In the genomic region with DNA sequence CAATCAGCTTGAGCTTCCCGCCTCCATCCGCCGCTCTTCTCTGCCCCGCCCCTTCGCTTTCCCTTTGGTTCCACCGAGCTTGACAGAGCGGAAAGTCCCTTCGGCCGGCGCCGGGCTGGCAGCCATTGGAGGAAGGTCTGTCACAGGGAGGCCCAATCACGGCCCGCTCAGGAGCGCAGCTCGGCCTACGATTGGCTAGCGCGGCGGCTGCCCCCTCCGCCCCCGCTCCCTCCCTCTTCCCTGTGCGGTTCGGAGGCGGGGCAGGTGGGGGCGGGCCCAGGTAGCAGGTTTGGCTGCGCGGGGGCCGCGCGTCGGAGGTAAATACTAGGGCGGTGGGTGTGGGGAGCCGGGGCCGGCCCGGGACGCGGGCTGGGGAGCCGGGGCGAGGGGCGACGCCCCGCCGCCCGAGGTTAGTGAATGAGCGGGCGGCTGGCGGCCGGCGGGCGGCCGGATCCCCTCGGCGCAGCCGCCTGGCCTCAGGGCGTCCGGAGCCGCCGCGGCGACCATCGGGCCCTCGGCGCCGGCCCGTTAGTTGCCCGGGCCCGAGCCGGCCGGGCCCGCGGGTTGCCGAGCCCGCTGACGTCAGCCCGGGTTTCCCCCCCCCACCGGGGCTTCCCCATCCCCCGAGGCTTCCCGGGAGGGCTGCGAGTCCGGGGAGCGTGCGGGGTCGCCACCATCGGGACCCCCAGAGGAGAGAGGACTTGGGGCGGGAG, we compare ENCODE assay signal across 8 cellular contexts. TPM values are rescaled to one million over a fixed set of nuclear protein-coding genes. Genes with fewer than 3 reads are reported as not detected.
DNase-seq lines count a peak whose midpoint lies in the region; ATAC-seq and TF ChIP-seq lines count a peak whose summit lies in the region.

Gene CYLD (plus strand): TSS at position 279 of the 713 bp plus-strand sequence. CDS start 7,613 bp downstream, outside the sequence.

- ATAC-seq in GM21723 (IDR thresholded peaks at IDR 0.05; ENCODE audit: unreplicated experiment) (peak; percentile 94), Panc1 (peak; percentile 98)
- ATAC-seq in activated T-cell treated with anti-CD3 and anti-CD28 coated beads, Interleukin-2, amount 50 U/mL, for 4 hours = peak; percentile 91 to 92

- DNase-seq in DMS53 (lab: John Stamatoyannopoulos, UW) (peak; percentile 100), KG1 (lab: John Stamatoyannopoulos, UW) (peak; percentile 97), Panc1 (ENCODE audit: low read depth, low spot score) (peak; percentile 80)
- DNase-seq in activated T-cell treated with anti-CD3 and anti-CD28 coated beads, Interleukin-2, amount 50 U/mL, for 4 hours = peak; percentile 99
- peak; percentile 96 to 97 for DNase-seq in stimulated activated CD8-positive, alpha-beta memory T cell treated with anti-CD3 and anti-CD28 coated beads, Interleukin-7, amount 100 ng/mL, for 1 hour (ENCODE audit: low read depth in 2 of 2)

- H3K36me3 ChIP-seq in Panc1 (ENCODE audit: control insufficient read depth, insufficient read depth, low read length) (no peaks in the 10 kb centered on the region), esophagus (ENCODE audit: control insufficient read depth in 2 of 2, insufficient read depth in 2 of 2, low read length in 1 of 2) (no peaks in the 10 kb centered on the region), mucosa of stomach (ENCODE audit: control insufficient read depth, insufficient read depth, low read length) (no peaks in the 10 kb centered on the region)

- peak within 1 kb of the TSS; percentile 89 for H3K4me3 Mint-ChIP-seq in activated T-cell treated with anti-CD3 and anti-CD28 coated beads, Interleukin-2, amount 50 U/mL, for 4 hours

- H3K4me3 ChIP-seq in Panc1 (ENCODE audit: low read depth in 2 of 2, low read length in 2 of 2) = peak within 1 kb of the TSS; percentile 65 to 78
- peak within 1 kb of the TSS; percentile 67 to 98 for H3K4me3 ChIP-seq in esophagus (ENCODE audit: low read depth in 1 of 2, low read length in 2 of 2)
- H3K4me3 ChIP-seq in mucosa of stomach (ENCODE audit: low read length) = peak within 1 kb of the TSS; percentile 71

- H3K27ac ChIP-seq in Panc1 (ENCODE audit: low read length) = peak within 1 kb of the TSS; percentile 29; the same call in 1 of the 2 replicates
- peak within 1 kb of the TSS; percentile 96 for H3K27ac ChIP-seq in esophagus (ENCODE audit: low read depth in 2 of 2, low read length in 1 of 2)

- in situ Hi-C loops in Panc1 (cut with HindIII; ENCODE audit: low pct_unique_long_range_greater_than_20kb, low sequenced_read_pairs) = no loop called here

- H3K27me3 ChIP-seq in Panc1 (ENCODE audit: control insufficient read depth, insufficient read depth, low read length) (no peaks in the 10 kb centered on the region), esophagus (ENCODE audit: control insufficient read depth in 1 of 2, insufficient read depth in 2 of 2, low read length in 2 of 2) (no peaks in the 10 kb centered on the region), mucosa of stomach (ENCODE audit: control insufficient read depth, insufficient read depth, low read length) (no peaks in the 10 kb centered on the region)

- H3K9me3 ChIP-seq in Panc1 (ENCODE audit: control insufficient read depth, insufficient read depth, low read depth, low read length) (no peaks in the 10 kb centered on the region), esophagus (ENCODE audit: control insufficient read depth in 2 of 2, insufficient read depth in 1 of 2, low read depth in 1 of 2, low read length in 1 of 2) (no peaks in the 10 kb centered on the region), mucosa of stomach (ENCODE audit: control insufficient read depth, low read length) (no peaks in the 10 kb centered on the region)

- H3K27me3 Mint-ChIP-seq in activated T-cell treated with anti-CD3 and anti-CD28 coated beads, Interleukin-2, amount 50 U/mL, for 4 hours (ENCODE audit: low read depth) = no peaks in the 10 kb centered on the region

- TF ChIP-seq CTCF in Panc1 (IDR thresholded peaks at IDR 0.05) = no peak

- H3K4me1 ChIP-seq in Panc1 (ENCODE audit: control insufficient read depth, insufficient read depth, low read length) = no peaks in the 10 kb centered on the region
- H3K4me1 ChIP-seq in esophagus (ENCODE audit: control insufficient read depth in 2 of 2, insufficient read depth in 2 of 2, low read length in 1 of 2) = peaks cover 0 to 2% of the 10 kb centered on the region in 2 donors
- H3K4me1 ChIP-seq in mucosa of stomach (ENCODE audit: control insufficient read depth, insufficient read depth, low read length) = peaks cover 5% of the 10 kb centered on the region

- CTCF ChIA-PET in Panc1 (lab: Charles Lee) = interaction anchor here (1.0 kb wide), 1 partner anchor 65 kb away, joined by 8 read pairs; no protein-coding TSS in a partner anchor

- no peaks in the 10 kb centered on the region for H3K9me3 Mint-ChIP-seq in activated T-cell treated with anti-CD3 and anti-CD28 coated beads, Interleukin-2, amount 50 U/mL, for 4 hours

- POLR2A ChIA-PET in Panc1 (lab: Charles Lee) = no interaction called here

- intact Hi-C loops in Panc1 (cut with micrococcal nuclease; ENCODE audit: unreplicated experiment) = no loop called here

- WGBS in esophagus, 2 donors = 0% methylated on average over 52 to 85 of the region's 85 CpGs

- peaks cover 51% of the 10 kb centered on the region for H3K4me1 Mint-ChIP-seq in activated T-cell treated with anti-CD3 and anti-CD28 coated beads, Interleukin-2, amount 50 U/mL, for 4 hours (ENCODE audit: low read depth)

- peaks cover 25% of the 10 kb centered on the region for H3K36me3 Mint-ChIP-seq in activated T-cell treated with anti-CD3 and anti-CD28 coated beads, Interleukin-2, amount 50 U/mL, for 4 hours (ENCODE audit: insufficient read depth)

- H3K9ac ChIP-seq in mucosa of stomach (ENCODE audit: low read length) = peak within 1 kb of the TSS; percentile 88

- no TSS peak for BruUV-seq in Panc1 (replicated peaks; lab: Mats Ljungman, UMichigan)

RNA-seq across cellular contexts. Expression of gene CYLD, which starts in this region (rescaled TPM):
- 10.1 TPM for total RNA-seq in Panc1 (2021; ENCODE audit: unreplicated experiment)
- 3.3 TPM for polyA plus RNA-seq in Panc1 (2012; ENCODE audit: insufficient read length)
- 100 to 1,000 TPM in 1 of 3 donors, 10 to 100 TPM in 2; 84.5 to 133 (median 88.4) TPM for total RNA-seq in activated T-cell treated with anti-CD3 and anti-CD28 coated beads, Interleukin-2, amount 50 U/mL, for 4 hours
- polyA plus RNA-seq in esophagus = 10 to 100 TPM; 11.6 to 12.1 TPM

Comparison
In these comparisons a context has a peak if more than half of its experiments do, and no peak if none do; other contexts are left out.
1. Peak in every context shown above with its lines: DNase-seq, ATAC-seq, H3K4me3 ChIP-seq and H3K27ac ChIP-seq.